ENCODE assay signal across 8 cellular contexts in genomic region chr6:4021133-4021861, GRCh38. TPM values are rescaled to one million over a fixed set of nuclear protein-coding genes. Genes with fewer than 3 reads are reported as not detected.
DNase-seq lines count a peak whose midpoint lies in the region; ATAC-seq and TF ChIP-seq lines count a peak whose summit lies in the region.

No MANE protein-coding gene starts in this region.

- H3K9ac ChIP-seq in SK-N-SH = peak overlapping the region; percentile 96

- no peaks in the 10 kb centered on the region for H3K9me3 Mint-ChIP-seq in activated naive CD4-positive, alpha-beta T cell treated with anti-CD3 and anti-CD28 coated beads, Interleukin-2, amount 50 U/mL, for 72 hours

- no peaks in the 10 kb centered on the region for H3K27me3 ChIP-seq in SK-N-SH (ENCODE audit: insufficient read depth)
- H3K27me3 ChIP-seq in suprapubic skin = no peaks in the 10 kb centered on the region

- TF ChIP-seq CTCF in NB4 (IDR thresholded peaks at IDR 0.05; ENCODE audit: low read depth, low read length) = no peak
- TF ChIP-seq CTCF in SK-N-SH (IDR thresholded peaks at IDR 0.05) = peak; percentile 42
- peak in 1 of 2 donors; percentile 45 for TF ChIP-seq CTCF in suprapubic skin (IDR thresholded peaks at IDR 0.05)

- H3K79me2 ChIP-seq in SK-N-SH (ENCODE audit: insufficient read depth) = peaks cover 81% of the 10 kb centered on the region

- peak overlapping the region; percentile 94 to 96 for H3K27ac ChIP-seq in SK-N-SH (ENCODE audit: low read depth in 2 of 2, low read length in 1 of 2)
- H3K27ac ChIP-seq in suprapubic skin = peak overlapping the region; percentile 99

- H3K4me1 ChIP-seq in SK-N-SH (ENCODE audit: control insufficient read depth in 1 of 2, insufficient read depth in 2 of 2, low read depth in 1 of 2, low read length in 1 of 2) (peaks cover 11 to 13% of the 10 kb centered on the region in 2 experiments; a peak in 2 of 4 replicates), suprapubic skin (peaks cover 62% of the 10 kb centered on the region)

- no peak; the same call in 1 of the 2 replicates for TF ChIP-seq RAD21 in SK-N-SH (IDR thresholded peaks at IDR 0.05; ENCODE audit: low read length)

- H3K36me3 ChIP-seq in SK-N-SH (replicated peaks in 1 of 2; ENCODE audit: control insufficient read depth in 1 of 2, insufficient read depth in 2 of 2, low read length in 1 of 2) (peaks cover 0 to 23% of the 10 kb centered on the region in 2 experiments), suprapubic skin (no peaks in the 10 kb centered on the region)

- no peaks in the 10 kb centered on the region for H3K9me3 ChIP-seq in SK-N-SH
- no peaks in the 10 kb centered on the region for H3K9me3 ChIP-seq in suprapubic skin

- peak; percentile 99 for DNase-seq in NB4 (ENCODE audit: low read depth)
- peak; percentile 91 for DNase-seq in SK-N-SH
- peak; percentile 83 to 92 for DNase-seq in activated naive CD4-positive, alpha-beta T cell treated with anti-CD3 and anti-CD28 coated beads, Interleukin-2, amount 50 U/mL, for 72 hours (ENCODE audit: low spot score in 2 of 2)
- DNase-seq in glomerular endothelial cell (ENCODE audit: extremely low read depth, low read depth, low spot score) = peak; percentile 87
- DNase-seq in nucleus accumbens (lab: John Stamatoyannopoulos, UW) = peak; percentile 25 to 98 (median 94)
- peak; percentile 97 to 98 for DNase-seq in suprapubic skin (ENCODE audit: low spot score in 2 of 2)

- H2AFZ ChIP-seq in SK-N-SH (ENCODE audit: low read depth) = peak overlapping the region; percentile 52; the same call in 1 of the 2 replicates

- under 1% methylated on average over 28 of the region's 65 CpGs for WGBS in SK-N-SH (ENCODE audit: low lambda C conversion rate)
- WGBS in suprapubic skin = under 1% methylated on average over 44 of the region's 65 CpGs

- TF ChIP-seq POLR2A in NB4 (IDR thresholded peaks at IDR 0.05; ENCODE audit: extremely low read depth, insufficient read length) = peak; percentile 76
- TF ChIP-seq POLR2A in suprapubic skin (IDR thresholded peaks at IDR 0.05) = peak in 1 of 2 donors; percentile 86

- H3K4me3 ChIP-seq in GM08714 (ENCODE audit: low read length) = peak overlapping the region; percentile 92
- peak overlapping the region; percentile 83 for H3K4me3 ChIP-seq in NB4 (ENCODE audit: low read depth, low read length)
- peak overlapping the region; percentile 75 to 95 for H3K4me3 ChIP-seq in SK-N-SH (ENCODE audit: low read depth in 2 of 2, low read length in 1 of 2)
- peak overlapping the region; percentile 89 for H3K4me3 ChIP-seq in suprapubic skin

- peak overlapping the region; percentile 89 for H3K4me2 ChIP-seq in SK-N-SH

- H3K27ac Mint-ChIP-seq in activated naive CD4-positive, alpha-beta T cell treated with anti-CD3 and anti-CD28 coated beads, Interleukin-2, amount 50 U/mL, for 72 hours = peak overlapping the region; percentile 91 to 99

- peaks cover 45% of the 10 kb centered on the region for H4K20me1 ChIP-seq in SK-N-SH (ENCODE audit: insufficient read depth)

- no peaks in the 10 kb centered on the region for H3K9me2 ChIP-seq in SK-N-SH

- TF ChIP-seq EP300 in SK-N-SH (IDR thresholded peaks at IDR 0.05; ENCODE audit: borderline replicate concordance in 1 of 2, low read depth in 1 of 2, low read length in 1 of 2) = no peak
- TF ChIP-seq EP300 in suprapubic skin (IDR thresholded peaks at IDR 0.05) = no peak

- H3K36me3 Mint-ChIP-seq in activated naive CD4-positive, alpha-beta T cell treated with anti-CD3 and anti-CD28 coated beads, Interleukin-2, amount 50 U/mL, for 72 hours = peaks cover 22 to 43% of the 10 kb centered on the region in 2 donors

- peaks cover 33% of the 10 kb centered on the region for H3F3A ChIP-seq in SK-N-SH (replicated peaks; ENCODE audit: insufficient read depth)

- CTCF ChIA-PET in SK-N-SH (lab: Yijun Ruan, JAX) = interaction anchor here (0.7 to 3.6 kb wide), 18 partner anchors 8 to 273 kb away, joined by 3 to 14 read pairs (median 4); partner anchors contain the start of gene FAM50B

- POLR2A ChIA-PET in SK-N-SH (lab: Yijun Ruan, JAX) = interaction anchor here (0.5 to 1.7 kb wide), 9 partner anchors 12 to 951 kb away, joined by 3 to 7 read pairs (median 4); partner anchors contain the start of genes ECI2 and PSMG4

- ATAC-seq in HG02571 (IDR thresholded peaks at IDR 0.05; ENCODE audit: unreplicated experiment) = peak; percentile 49
- ATAC-seq in activated naive CD4-positive, alpha-beta T cell treated with anti-CD3 and anti-CD28 coated beads, Interleukin-2, amount 50 U/mL, for 72 hours = peak; percentile 79 to 81

TF ChIP-seq in SK-N-SH, 30 proteins besides CTCF, POLR2A, EP300 and RAD21 (continues in another document):
- no peak for TF ChIP-seq RFX5 (IDR thresholded peaks at IDR 0.05; ENCODE audit: low read length)
- TF ChIP-seq, protein P1, sequence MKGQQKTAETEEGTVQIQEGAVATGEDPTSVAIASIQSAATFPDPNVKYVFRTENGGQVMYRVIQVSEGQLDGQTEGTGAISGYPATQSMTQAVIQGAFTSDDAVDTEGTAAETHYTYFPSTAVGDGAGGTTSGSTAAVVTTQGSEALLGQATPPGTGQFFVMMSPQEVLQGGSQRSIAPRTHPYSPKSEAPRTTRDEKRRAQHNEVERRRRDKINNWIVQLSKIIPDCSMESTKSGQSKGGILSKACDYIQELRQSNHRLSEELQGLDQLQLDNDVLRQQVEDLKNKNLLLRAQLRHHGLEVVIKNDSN (IDR thresholded peaks at IDR 0.05; ENCODE audit: borderline replicate concordance, low read depth) = peak; percentile 11; the same call in 1 of the 2 replicates
- no peak for TF ChIP-seq SMC3 (IDR thresholded peaks at IDR 0.05; ENCODE audit: low read depth, low read length)
- no peak for TF ChIP-seq TCF12 (IDR thresholded peaks at IDR 0.05)
- TF ChIP-seq FOSL2 (IDR thresholded peaks at IDR 0.05; ENCODE audit: borderline replicate concordance, low read depth) = no peak
- TF ChIP-seq RXRA (IDR thresholded peaks at IDR 0.05; ENCODE audit: borderline replicate concordance, low read depth) = no peak
- TF ChIP-seq NFIC (IDR thresholded peaks at IDR 0.05; ENCODE audit: borderline replicate concordance) = no peak
- peak; percentile 91 for TF ChIP-seq CHD2 (IDR thresholded peaks at IDR 0.05; ENCODE audit: low read length, partially characterized antibody)
- no peak for TF ChIP-seq USF2 (IDR thresholded peaks at IDR 0.05; ENCODE audit: borderline replicate concordance, low read depth, low read length)
- TF ChIP-seq NRF1 (IDR thresholded peaks at IDR 0.05; ENCODE audit: low read depth, low read length) = peak; percentile 78
- TF ChIP-seq, protein P2, sequence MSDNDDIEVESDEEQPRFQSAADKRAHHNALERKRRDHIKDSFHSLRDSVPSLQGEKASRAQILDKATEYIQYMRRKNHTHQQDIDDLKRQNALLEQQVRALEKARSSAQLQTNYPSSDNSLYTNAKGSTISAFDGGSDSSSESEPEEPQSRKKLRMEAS (IDR thresholded peaks at IDR 0.05; ENCODE audit: low read depth) = peak; percentile 91
- TF ChIP-seq EZH2phosphoT487 (IDR thresholded peaks at IDR 0.05; ENCODE audit: borderline replicate concordance, low read depth) = no peak
- TF ChIP-seq MEF2A (IDR thresholded peaks at IDR 0.05; ENCODE audit: borderline replicate concordance, low read depth) = no peak
- TF ChIP-seq GABPA (IDR thresholded peaks at IDR 0.05; ENCODE audit: low read depth) = peak; percentile 96
- TF ChIP-seq ELF1 (IDR thresholded peaks at IDR 0.05) = peak; percentile 84
- TF ChIP-seq, protein P3, sequence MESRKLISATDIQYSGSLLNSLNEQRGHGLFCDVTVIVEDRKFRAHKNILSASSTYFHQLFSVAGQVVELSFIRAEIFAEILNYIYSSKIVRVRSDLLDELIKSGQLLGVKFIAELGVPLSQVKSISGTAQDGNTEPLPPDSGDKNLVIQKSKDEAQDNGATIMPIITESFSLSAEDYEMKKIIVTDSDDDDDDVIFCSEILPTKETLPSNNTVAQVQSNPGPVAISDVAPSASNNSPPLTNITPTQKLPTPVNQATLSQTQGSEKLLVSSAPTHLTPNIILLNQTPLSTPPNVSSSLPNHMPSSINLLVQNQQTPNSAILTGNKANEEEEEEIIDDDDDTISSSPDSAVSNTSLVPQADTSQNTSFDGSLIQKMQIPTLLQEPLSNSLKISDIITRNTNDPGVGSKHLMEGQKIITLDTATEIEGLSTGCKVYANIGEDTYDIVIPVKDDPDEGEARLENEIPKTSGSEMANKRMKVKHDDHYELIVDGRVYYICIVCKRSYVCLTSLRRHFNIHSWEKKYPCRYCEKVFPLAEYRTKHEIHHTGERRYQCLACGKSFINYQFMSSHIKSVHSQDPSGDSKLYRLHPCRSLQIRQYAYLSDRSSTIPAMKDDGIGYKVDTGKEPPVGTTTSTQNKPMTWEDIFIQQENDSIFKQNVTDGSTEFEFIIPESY (IDR thresholded peaks at IDR 0.05; ENCODE audit: borderline replicate concordance, low read depth) = no peak
- no peak for TF ChIP-seq TEAD4 (IDR thresholded peaks at IDR 0.05; ENCODE audit: borderline replicate concordance, insufficient read depth)
- TF ChIP-seq JUND (IDR thresholded peaks at IDR 0.05) = no peak
- TF ChIP-seq SIN3A (IDR thresholded peaks at IDR 0.05; ENCODE audit: borderline replicate concordance, low read depth, low read length) = peak; percentile 80; the same call in 1 of the 2 replicates
- no peak for TF ChIP-seq IRF3 (IDR thresholded peaks at IDR 0.05; ENCODE audit: low read depth, low read length)

RNA-seq across cellular contexts. Expression of gene FAM217A, which starts 57.6 kb away (rescaled TPM):
- polyA plus RNA-seq in SK-N-SH (2012; rRNA removed) = not detected in 2 replicates
- polyA plus RNA-seq in SK-N-SH (2012; cell fraction: cytosol; rRNA removed) = not detected in 2 replicates
- polyA plus RNA-seq in SK-N-SH (2012; cell fraction: nucleus; rRNA removed) = not detected in 2 replicates
- total RNA-seq in activated naive CD4-positive, alpha-beta T cell treated with anti-CD3 and anti-CD28 coated beads, Interleukin-2, amount 50 U/mL, for 72 hours = not detected
- not detected in 2 replicates for total RNA-seq in glomerular endothelial cell
- total RNA-seq in suprapubic skin = not detected

Comparison
In these comparisons a context has a peak if more than half of its experiments do, and no peak if none do; other contexts are left out.
1. Peak in every context shown above with its lines: DNase-seq, ATAC-seq, H3K4me3 ChIP-seq and H3K27ac ChIP-seq.